8 cellular contexts compared by ENCODE assay signal in genomic region chr7:35802649-35803048, GRCh38. TPM values are rescaled to one million over a fixed set of nuclear protein-coding genes. Genes with fewer than 3 reads are reported as not detected.
DNase-seq lines count a peak whose midpoint lies in the region; ATAC-seq and TF ChIP-seq lines count a peak whose summit lies in the region.

No MANE protein-coding gene starts in this region.

- in situ Hi-C loops in IMR-90 (cut with MboI; ENCODE audit: low sequenced_read_pairs): no loop called here

- H3K4me1 ChIP-seq in IMR-90 (ENCODE audit: control insufficient read depth, insufficient read depth, low read length): peaks cover 2% of the 10 kb centered on the region; the same call in 1 of the 2 replicates

- no CpG with 5 or more reads among the region's 3 CpGs for WGBS in IMR-90 (ENCODE audit: extremely low coverage in 2 of 2, insufficient read length in 1 of 2), 2 experiments

- no peaks in the 10 kb centered on the region for H3K9me3 ChIP-seq in IMR-90 (ENCODE audit: control insufficient read depth, insufficient read depth, low read length)

- TF ChIP-seq POLR2A in IMR-90 (IDR thresholded peaks at IDR 0.05; ENCODE audit: low read depth, low read length): no peak

- peak overlapping the region; percentile 28; the same call in 1 of the 2 replicates for H3K23ac ChIP-seq in IMR-90 (ENCODE audit: low read depth, low read length)

- H3K4me2 ChIP-seq in IMR-90 (ENCODE audit: low read depth, low read length): peak overlapping the region; percentile 83

- no peak overlapping the region for H3K4ac ChIP-seq in IMR-90 (ENCODE audit: low read depth, low read length)

- no peak overlapping the region for H3K14ac ChIP-seq in IMR-90 (replicated peaks; ENCODE audit: low read depth, low read length)

- H3K9me1 ChIP-seq in IMR-90 (ENCODE audit: insufficient read depth, low read length): peaks cover 3% of the 10 kb centered on the region; the same call in 1 of the 2 replicates

- H3K56ac ChIP-seq in IMR-90 (ENCODE audit: extremely low read depth, insufficient read depth, low read length): no peak overlapping the region

- no peak overlapping the region for H2AFZ ChIP-seq in IMR-90 (replicated peaks; ENCODE audit: low read length, poor library complexity)

- H3K4me3 Mint-ChIP-seq in activated naive CD8-positive, alpha-beta T cell treated with anti-CD3 and anti-CD28 coated beads, Interleukin-2, amount 50 U/mL, for 24 hours: peak overlapping the region; percentile 95
- peak overlapping the region; percentile 98 for H3K4me3 Mint-ChIP-seq in type B pancreatic cell

- no peak overlapping the region for H2BK20ac ChIP-seq in IMR-90 (ENCODE audit: low read depth, low read length)

- intact Hi-C loops in IMR-90 (cut with micrococcal nuclease): loop anchor here (5.0 kb wide), 4 partner anchors 35 to 375 kb away; no protein-coding TSS in a partner anchor

- H2AK5ac ChIP-seq in IMR-90 (ENCODE audit: low read depth, low read length): no peak overlapping the region

- CTCF ChIA-PET in IMR-90 (lab: Yijun Ruan, JAX): interaction anchor here (0.7 to 2.8 kb wide), 6 partner anchors 53 to 103 kb away, joined by 3 to 11 read pairs (median 4); no protein-coding TSS in a partner anchor

- no peaks in the 10 kb centered on the region for H3K27me3 Mint-ChIP-seq in activated naive CD8-positive, alpha-beta T cell treated with anti-CD3 and anti-CD28 coated beads, Interleukin-2, amount 50 U/mL, for 24 hours
- no peaks in the 10 kb centered on the region for H3K27me3 Mint-ChIP-seq in type B pancreatic cell

- H3K4me1 Mint-ChIP-seq in activated naive CD8-positive, alpha-beta T cell treated with anti-CD3 and anti-CD28 coated beads, Interleukin-2, amount 50 U/mL, for 24 hours: peaks cover 55% of the 10 kb centered on the region
- H3K4me1 Mint-ChIP-seq in type B pancreatic cell (ENCODE audit: unreplicated experiment): peaks cover 38% of the 10 kb centered on the region

- H3K79me1 ChIP-seq in IMR-90 (ENCODE audit: low read depth in 1 of 2, low read length in 2 of 2): peaks cover 4 to 6% of the 10 kb centered on the region in 2 experiments; a peak in 2 of 4 replicates

- no peak for TF ChIP-seq RAD21 in IMR-90 (IDR thresholded peaks at IDR 0.05; ENCODE audit: low read length)

- no peaks in the 10 kb centered on the region for H3K27me3 ChIP-seq in IMR-90 (ENCODE audit: control insufficient read depth, insufficient read depth, low read length)

- dilution Hi-C loops in IMR-90 (cut with HindIII; ENCODE audit: low sequenced_read_pairs, unreplicated experiment): no loop called here

- H2BK5ac ChIP-seq in IMR-90 (ENCODE audit: low read depth, low read length, poor library complexity, severe bottlenecking): peak overlapping the region; percentile 89

- peak overlapping the region; percentile 98 for H3K27ac Mint-ChIP-seq in activated naive CD8-positive, alpha-beta T cell treated with anti-CD3 and anti-CD28 coated beads, Interleukin-2, amount 50 U/mL, for 24 hours
- H3K27ac Mint-ChIP-seq in type B pancreatic cell: peak overlapping the region; percentile 86

- no peaks in the 10 kb centered on the region for H3K36me3 ChIP-seq in IMR-90 (ENCODE audit: control insufficient read depth, insufficient read depth, low read length)

- H2BK15ac ChIP-seq in IMR-90 (ENCODE audit: low read depth, low read length): no peak overlapping the region

- ATAC-seq in IMR-90 (ENCODE audit: low read depth) (no peak), HG02678 (IDR thresholded peaks at IDR 0.05; ENCODE audit: unreplicated experiment) (no peak)
- no peak for ATAC-seq in activated naive CD8-positive, alpha-beta T cell treated with anti-CD3 and anti-CD28 coated beads, Interleukin-2, amount 50 U/mL, for 24 hours

- H4K20me1 ChIP-seq in IMR-90 (ENCODE audit: insufficient read depth, low read length): peaks cover 56% of the 10 kb centered on the region

- peaks cover 20% of the 10 kb centered on the region for H3K36me3 Mint-ChIP-seq in activated naive CD8-positive, alpha-beta T cell treated with anti-CD3 and anti-CD28 coated beads, Interleukin-2, amount 50 U/mL, for 24 hours (ENCODE audit: low read depth)
- peaks cover 14% of the 10 kb centered on the region for H3K36me3 Mint-ChIP-seq in type B pancreatic cell

- no TSS peak for BruUV-seq in IMR-90 (replicated peaks; lab: Mats Ljungman, UMichigan)

- H3K9me3 Mint-ChIP-seq in activated naive CD8-positive, alpha-beta T cell treated with anti-CD3 and anti-CD28 coated beads, Interleukin-2, amount 50 U/mL, for 24 hours: no peaks in the 10 kb centered on the region
- no peaks in the 10 kb centered on the region for H3K9me3 Mint-ChIP-seq in type B pancreatic cell

- DNase-seq in AG09309 (ENCODE audit: low read depth): no peak
- DNase-seq in IMR-90: peak; percentile 15
- peak; percentile 14 for DNase-seq in activated naive CD8-positive, alpha-beta T cell treated with anti-CD3 and anti-CD28 coated beads, Interleukin-2, amount 50 U/mL, for 24 hours
- DNase-seq in medulla oblongata (ENCODE audit: extremely low spot score): peak; percentile 23
- no peak for DNase-seq in type B pancreatic cell (ENCODE audit: extremely low spot score, unreplicated experiment)
- DNase-seq in inferior parietal cortex (ENCODE audit: extremely low spot score): no peak
- no peak for DNase-seq in DMS153 treated with DMSO at 0.1 percent for 48 hours (lab: John Stamatoyannopoulos, UW; ENCODE audit: unreplicated experiment)

- no peak overlapping the region for H4K91ac ChIP-seq in IMR-90 (ENCODE audit: insufficient read depth, low read depth, low read length)

- H4K5ac ChIP-seq in IMR-90 (ENCODE audit: low read depth, low read length): no peak overlapping the region

- H3K27ac ChIP-seq in IMR-90 (ENCODE audit: insufficient read depth, low read length): peak overlapping the region; percentile 68; the same call in 1 of the 2 replicates

- H3K4me3 ChIP-seq in AG09309 (ENCODE audit: control insufficient read depth, low read depth, low read length) (peak overlapping the region; percentile 88), IMR-90 (ENCODE audit: insufficient read depth, low read depth, low read length) (peak overlapping the region; percentile 92)

- no peak for TF ChIP-seq CTCF in AG09309 (IDR thresholded peaks at IDR 0.05; ENCODE audit: control insufficient read depth, insufficient read depth, low read depth, low read length, missing control alignments)
- no peak for TF ChIP-seq CTCF in IMR-90 (conservative IDR thresholded peaks at IDR 0.05; ENCODE audit: low read depth, low read length)
- no peak for TF ChIP-seq CTCF in type B pancreatic cell (conservative IDR thresholded peaks at IDR 0.05)

- H3K9ac ChIP-seq in IMR-90 (ENCODE audit: low read depth, low read length): peak overlapping the region; percentile 76

- H3K18ac ChIP-seq in IMR-90 (ENCODE audit: low read depth, low read length): no peak overlapping the region

- H4K8ac ChIP-seq in IMR-90 (ENCODE audit: low read depth in 2 of 2, low read length in 2 of 2): no peak overlapping the region

- no peak overlapping the region for H2AK9ac ChIP-seq in IMR-90 (replicated peaks; ENCODE audit: low read depth, low read length, poor library complexity)

- no peak overlapping the region for H2BK120ac ChIP-seq in IMR-90 (ENCODE audit: low read depth, low read length)

- POLR2A ChIA-PET in IMR-90 (lab: Charles Lee; ENCODE audit: unreplicated experiment): interaction anchor here (0.6 to 1.0 kb wide), 3 partner anchors 56 to 107 kb away, joined by 3 to 8 read pairs (median 3); no protein-coding TSS in a partner anchor

TF ChIP-seq in IMR-90, 13 proteins besides CTCF, POLR2A, EP300 and RAD21:
- TF ChIP-seq, protein P1, sequence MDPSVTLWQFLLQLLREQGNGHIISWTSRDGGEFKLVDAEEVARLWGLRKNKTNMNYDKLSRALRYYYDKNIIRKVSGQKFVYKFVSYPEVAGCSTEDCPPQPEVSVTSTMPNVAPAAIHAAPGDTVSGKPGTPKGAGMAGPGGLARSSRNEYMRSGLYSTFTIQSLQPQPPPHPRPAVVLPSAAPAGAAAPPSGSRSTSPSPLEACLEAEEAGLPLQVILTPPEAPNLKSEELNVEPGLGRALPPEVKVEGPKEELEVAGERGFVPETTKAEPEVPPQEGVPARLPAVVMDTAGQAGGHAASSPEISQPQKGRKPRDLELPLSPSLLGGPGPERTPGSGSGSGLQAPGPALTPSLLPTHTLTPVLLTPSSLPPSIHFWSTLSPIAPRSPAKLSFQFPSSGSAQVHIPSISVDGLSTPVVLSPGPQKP (IDR thresholded peaks at IDR 0.05; ENCODE audit: borderline replicate concordance, low read depth, low read length): no peak
- no peak for TF ChIP-seq RCOR1 (IDR thresholded peaks at IDR 0.05; ENCODE audit: insufficient replicate concordance, low read length)
- TF ChIP-seq NFE2L2 (IDR thresholded peaks at IDR 0.05; ENCODE audit: low read depth, low read length): no peak

RNA-seq across cellular contexts. Expression of gene SEPTIN7, which starts 1.8 kb away (rescaled TPM):
- total RNA-seq in IMR-90 (2012; rRNA removed) (239 and 270 TPM in 2 replicates), type B pancreatic cell (ENCODE audit: low replicate concordance) (156 and 200 TPM in 2 replicates)
- 112 and 150 TPM in 2 replicates for polyA plus RNA-seq in IMR-90 (2012; rRNA removed)
- 20.5 and 27.9 TPM in 2 replicates for polyA plus RNA-seq in IMR-90 (2012; cell fraction: cytosol; rRNA removed)
- 5.8 and 66.9 TPM in 2 replicates for polyA plus RNA-seq in IMR-90 (2012; cell fraction: nucleus; rRNA removed; ENCODE audit: low replicate concordance)

Comparison
In these comparisons a context has a peak if more than half of its experiments do, and no peak if none do; other contexts are left out.
1. DNase-seq: peak in IMR-90 (single experiment), activated naive CD8-positive, alpha-beta T cell treated with anti-CD3 and anti-CD28 coated beads, Interleukin-2, amount 50 U/mL, for 24 hours (single experiment) and medulla oblongata (single experiment); none in AG09309 (single experiment), type B pancreatic cell (single experiment), inferior parietal cortex (single experiment) and DMS153 treated with DMSO at 0.1 percent for 48 hours (single experiment).